18 cellular contexts compared by ENCODE assay signal in genomic region chr21:41921089-41921819, GRCh38. TPM values are rescaled to one million over a fixed set of nuclear protein-coding genes. Genes with fewer than 3 reads are reported as not detected.
DNase-seq lines count a peak whose midpoint lies in the region; ATAC-seq and TF ChIP-seq lines count a peak whose summit lies in the region.
"Had no signal": no experiment of that assay in that cellular context is flagged by ENCODE, and none has a peak within 500 bp of the region (broad histone marks: within the 10 kb centered on the region; RNA-seq: fewer than 3 reads in every experiment).

No MANE protein-coding gene starts in this region.

- DNase-seq in GDM1 (lab: John Stamatoyannopoulos, UW) (peak; percentile 5), KG1 (lab: John Stamatoyannopoulos, UW) (peak; percentile 17), activated B cell treated with CpG ODN at 0.5 μM for 24 hours (no peak), pons (ENCODE audit: low spot score) (peak; percentile 48), AML-193 (lab: John Stamatoyannopoulos, UW) (no peak), GM23248 (no peak)
- DNase-seq: activated CD4-positive, alpha-beta T cell treated with anti-CD3 and anti-CD28 coated beads, Interleukin-2, amount 50 U/mL, for 48 hours; aorta; CD4-positive, alpha-beta T cell; foreskin fibroblast; H9; NCI-H146; OCI-M1; thyroid gland had no signal

- peaks cover 52% of the 10 kb centered on the region for H3K4me1 Mint-ChIP-seq in activated B cell treated with CpG ODN at 0.5 μM for 24 hours

- H3F3A ChIP-seq in GM23248 (ENCODE audit: insufficient read depth): no peaks in the 10 kb centered on the region

- H3K27me3 ChIP-seq in GM23248 (replicated peaks; ENCODE audit: insufficient read depth): no peaks in the 10 kb centered on the region
- H3K27me3 ChIP-seq: right atrium auricular region, thyroid gland had no signal

- 93 to 94% methylated on average over 11 of the region's 11 CpGs for WGBS in GM23248 (ENCODE audit: low coverage in 1 of 2, low lambda C conversion rate in 2 of 2, missing lambda C conversion rate in 2 of 2), 2 experiments

- CTCF ChIA-PET in activated B cell treated with CpG ODN at 0.5 μM for 24 hours (lab: Charles Lee): interaction anchor here (1.0 to 1.9 kb wide), 2 partner anchors 186 to 196 kb away, joined by 3 to 7 read pairs; no protein-coding TSS in a partner anchor

- POLR2A ChIA-PET in activated B cell treated with CpG ODN at 0.5 μM for 24 hours (lab: Charles Lee): interaction anchor here (0.6 to 1.6 kb wide), 7 partner anchors 8 to 535 kb away, joined by 3 to 7 read pairs (median 5); partner anchors contain the start of genes PRDM15 and ZBTB21

- H3K79me2 ChIP-seq in GM23248 (ENCODE audit: insufficient read depth): peaks cover 35% of the 10 kb centered on the region

- 0 out of 2 replicates have a peak, but pooled peaks cover 13% of the 10 kb centered on the region for H3K36me3 ChIP-seq in GM23248 (ENCODE audit: low read depth)

- no peak overlapping the region for H3K4me3 ChIP-seq in GM23248
- H3K4me3 ChIP-seq: K562, right atrium auricular region, thyroid gland had no signal

- ATAC-seq in activated B cell treated with CpG ODN at 0.5 μM for 24 hours (ENCODE audit: low read depth) (peak; percentile 68), GM19023 (IDR thresholded peaks at IDR 0.05; ENCODE audit: unreplicated experiment) (no peak)
- ATAC-seq: K562 had no signal

- no peak overlapping the region for H2AFZ ChIP-seq in GM23248

- H3K4me3 Mint-ChIP-seq in activated B cell treated with CpG ODN at 0.5 μM for 24 hours: peak overlapping the region; percentile 65
- H3K4me3 Mint-ChIP-seq: activated T-helper 1 cell treated with anti-CD3 and anti-CD28 coated beads, Interleukin-12 subunit alpha, Interleukin-12 subunit beta, Interleukin-2, Interleukin-4 antibody, amounts not matched to agents 30 ng/mL and 10 ng/mL and 1 ng/mL, durations not matched to agents 14 hours and 24 hours and 36 hours; H9 had no signal

- H3K27ac ChIP-seq in GM23248: no peak overlapping the region
- H3K27ac ChIP-seq: right atrium auricular region had no signal

- no peaks in the 10 kb centered on the region for H3K27me3 Mint-ChIP-seq in activated B cell treated with CpG ODN at 0.5 μM for 24 hours
- H3K27me3 Mint-ChIP-seq: CD4-positive, alpha-beta T cell had no signal

- no peak overlapping the region for H3K9ac ChIP-seq in GM23248

- in situ Hi-C loops in GM23248 (cut with MboI): no loop called here

- H3K9me3 ChIP-seq in GM23248 (ENCODE audit: low read depth): no peaks in the 10 kb centered on the region
- H3K9me3 ChIP-seq: right atrium auricular region, thyroid gland had no signal

- no peak for TF ChIP-seq CTCF in activated B cell treated with CpG ODN at 0.5 μM for 24 hours (IDR thresholded peaks at IDR 0.05)

- no peaks in the 10 kb centered on the region for H3K9me3 Mint-ChIP-seq in activated B cell treated with CpG ODN at 0.5 μM for 24 hours
- H3K9me3 Mint-ChIP-seq: activated T-helper 1 cell treated with anti-CD3 and anti-CD28 coated beads, Interleukin-12 subunit alpha, Interleukin-12 subunit beta, Interleukin-2, Interleukin-4 antibody, amounts not matched to agents 30 ng/mL and 10 ng/mL and 1 ng/mL, durations not matched to agents 14 hours and 24 hours and 36 hours; CD4-positive, alpha-beta T cell; H9 had no signal

- H3K36me3 Mint-ChIP-seq in activated B cell treated with CpG ODN at 0.5 μM for 24 hours (ENCODE audit: low read depth): peaks cover 17% of the 10 kb centered on the region

- no peaks in the 10 kb centered on the region for H3K9me2 ChIP-seq in GM23248 (ENCODE audit: insufficient read depth)

- H3K27ac Mint-ChIP-seq in activated B cell treated with CpG ODN at 0.5 μM for 24 hours: peak overlapping the region; percentile 54
- H3K27ac Mint-ChIP-seq: CD4-positive, alpha-beta T cell; H9 had no signal

- intact Hi-C loops in activated B cell treated with CpG ODN at 0.5 μM for 24 hours (cut with micrococcal nuclease): no loop called here

- H3K4me2 ChIP-seq in GM23248 (ENCODE audit: unreplicated experiment): no peak overlapping the region

- peaks cover 5% of the 10 kb centered on the region for H3K4me1 ChIP-seq in GM23248 (ENCODE audit: insufficient read depth)

- H4K20me1 ChIP-seq in GM23248 (ENCODE audit: insufficient read depth): no peaks in the 10 kb centered on the region

RNA-seq across cellular contexts. Expression of gene C2CD2, which starts 32.6 kb away (rescaled TPM):
- total RNA-seq in activated B cell treated with CpG ODN at 0.5 μM for 24 hours: 6.7 TPM in 2 replicates
- total RNA-seq in GM23248 (2014; rRNA removed; shearing (Covaris generic)): 11.5 and 12.2 TPM in 2 replicates
- polyA plus RNA-seq in GM23248 (2016; fragmentation: Nextera tagmentation; extraction: Ambion mirVana): 5.9 and 7.6 TPM in 2 replicates

RNA-seq across cellular contexts. Expression of gene PRDM15, which starts 42.1 kb away (rescaled TPM):
- 12.8 and 13.6 TPM in 2 replicates for total RNA-seq in activated B cell treated with CpG ODN at 0.5 μM for 24 hours
- 2.5 and 4.2 TPM in 2 replicates for total RNA-seq in GM23248 (2014; rRNA removed; shearing (Covaris generic))
- polyA plus RNA-seq in GM23248 (2016; fragmentation: Nextera tagmentation; extraction: Ambion mirVana): 1.7 and 2.3 TPM in 2 replicates

Comparison
In these comparisons a context has a peak if more than half of its experiments do, and no peak if none do; other contexts are left out.
1. DNase-seq: peak in GDM1 (single experiment), KG1 (single experiment) and pons (single experiment); none in activated B cell treated with CpG ODN at 0.5 μM for 24 hours (single experiment), AML-193 (0 of 2) and GM23248 (single experiment).